8 cellular contexts compared by ENCODE assay signal in genomic region chr1:6613361-6614018, GRCh38. TPM values are rescaled to one million over a fixed set of nuclear protein-coding genes. Genes with fewer than 3 reads are reported as not detected.
DNase-seq lines count a peak whose midpoint lies in the region; ATAC-seq and TF ChIP-seq lines count a peak whose summit lies in the region.

Gene PHF13, plus strand, starts transcription at chr1:6613731. Its CDS starts 336 bp downstream, at chr1:6614067.

- peak within 1 kb of the TSS; percentile 80 for H3K4me3 Mint-ChIP-seq in activated CD4-positive, alpha-beta T cell treated with anti-CD3 and anti-CD28 coated beads for 36 hours
- H3K4me3 Mint-ChIP-seq in chondrocyte (ENCODE audit: unreplicated experiment), result peak within 1 kb of the TSS; percentile 90

- H3K9me3 ChIP-seq in BE2C, result no peaks in the 10 kb centered on the region

- no peaks in the 10 kb centered on the region for H3K27me3 Mint-ChIP-seq in activated CD4-positive, alpha-beta T cell treated with anti-CD3 and anti-CD28 coated beads for 36 hours
- no peaks in the 10 kb centered on the region for H3K27me3 Mint-ChIP-seq in chondrocyte (ENCODE audit: low read depth)

- CTCF ChIA-PET in activated CD4-positive, alpha-beta T cell treated with anti-CD3 and anti-CD28 coated beads for 36 hours (lab: Charles Lee), result interaction anchor here (1.1 kb wide), 1 partner anchor 12 kb away, joined by 3 read pairs; no protein-coding TSS in a partner anchor

- ATAC-seq in HG03457 (IDR thresholded peaks at IDR 0.05; ENCODE audit: unreplicated experiment), result peak; percentile 90
- peak; percentile 98 for ATAC-seq in activated CD4-positive, alpha-beta T cell treated with anti-CD3 and anti-CD28 coated beads for 36 hours

- TF ChIP-seq CTCF in BE2C (IDR thresholded peaks at IDR 0.05; ENCODE audit: low read depth, low read length), result no peak
- no peak for TF ChIP-seq CTCF in chondrocyte (IDR thresholded peaks at IDR 0.05)

- peaks cover 20% of the 10 kb centered on the region for H3K4me1 Mint-ChIP-seq in activated CD4-positive, alpha-beta T cell treated with anti-CD3 and anti-CD28 coated beads for 36 hours
- peaks cover 42% of the 10 kb centered on the region for H3K4me1 Mint-ChIP-seq in chondrocyte (ENCODE audit: low read depth)

- peak within 1 kb of the TSS; percentile 87 for H3K27ac Mint-ChIP-seq in activated CD4-positive, alpha-beta T cell treated with anti-CD3 and anti-CD28 coated beads for 36 hours
- peak within 1 kb of the TSS; percentile 94 for H3K27ac Mint-ChIP-seq in chondrocyte (ENCODE audit: unreplicated experiment)

- H3K4me1 ChIP-seq in BE2C, result no peaks in the 10 kb centered on the region

- no peaks in the 10 kb centered on the region for H3K9me3 Mint-ChIP-seq in activated CD4-positive, alpha-beta T cell treated with anti-CD3 and anti-CD28 coated beads for 36 hours (ENCODE audit: low read depth)
- no peaks in the 10 kb centered on the region for H3K9me3 Mint-ChIP-seq in chondrocyte (ENCODE audit: low read depth)

- H3K36me3 Mint-ChIP-seq in activated CD4-positive, alpha-beta T cell treated with anti-CD3 and anti-CD28 coated beads for 36 hours (ENCODE audit: low read depth), result peaks cover 6% of the 10 kb centered on the region
- H3K36me3 Mint-ChIP-seq in chondrocyte (ENCODE audit: low read depth), result no peaks in the 10 kb centered on the region

- POLR2A ChIA-PET in activated CD4-positive, alpha-beta T cell treated with anti-CD3 and anti-CD28 coated beads for 36 hours (lab: Charles Lee), result interaction anchor here (0.8 to 1.2 kb wide), 2 partner anchors 9 to 12 kb away, joined by 4 to 6 read pairs; no protein-coding TSS in a partner anchor

- intact Hi-C loops in activated CD4-positive, alpha-beta T cell treated with anti-CD3 and anti-CD28 coated beads for 36 hours (cut with DNase I, micrococcal nuclease), result loop anchor here (1.0 kb wide), 9 partner anchors 10 to 414 kb away; partner anchors contain the start of genes CAMTA1 (in 1 of the 2), DNAJC11 (in 1 of the 2), NOL9 (in 1 of the 2) and RPL22 (in 1 of the 2)

- H3K4me3 ChIP-seq in BE2C (ENCODE audit: low read depth, low read length), result peak within 1 kb of the TSS; percentile 66

- no peaks in the 10 kb centered on the region for H3K36me3 ChIP-seq in BE2C

- peak; percentile 96 for DNase-seq in BE2C
- peak; percentile 97 for DNase-seq in GM19240 (ENCODE audit: insufficient read length, low spot score)
- DNase-seq in NCI-H524 (lab: John Stamatoyannopoulos, UW), result peak; percentile 97 to 98
- peak; percentile 100 for DNase-seq in activated CD4-positive, alpha-beta T cell treated with anti-CD3 and anti-CD28 coated beads for 36 hours
- peak; percentile 100 for DNase-seq in chondrocyte (ENCODE audit: low spot score)
- DNase-seq in kidney glomerular epithelial cell (lab: John Stamatoyannopoulos, UW), result peak; percentile 94
- DNase-seq in stimulated activated CD4-positive, alpha-beta T cell treated with anti-CD3 and anti-CD28 coated beads, Interleukin-15, amount 100 ng/mL, for 48 hours (ENCODE audit: low read depth in 2 of 2), result peak; percentile 99 to 100

- H3K27me3 ChIP-seq in BE2C, result no peaks in the 10 kb centered on the region

RNA-seq across cellular contexts. Expression of gene PHF13, which starts in this region (rescaled TPM):
- 5.9 TPM for polyA plus RNA-seq in BE2C (2012; ENCODE audit: insufficient read depth, insufficient read length, low read depth)
- 10 to 100 TPM; 13.2 to 13.6 TPM for total RNA-seq in activated CD4-positive, alpha-beta T cell treated with anti-CD3 and anti-CD28 coated beads for 36 hours
- total RNA-seq in chondrocyte, result 22.2 to 25.6 TPM (median 23.9 TPM) in 3 replicates

Comparison
In these comparisons a context has a peak if more than half of its experiments do, and no peak if none do; other contexts are left out.
1. Peak in every context shown above with its lines: DNase-seq, ATAC-seq and H3K4me3 ChIP-seq.